8 cellular contexts compared by ENCODE assay signal in genomic region chr9:33289936-33290246, GRCh38. TPM values are rescaled to one million over a fixed set of nuclear protein-coding genes. Genes with fewer than 3 reads are reported as not detected.
DNase-seq lines count a peak whose midpoint lies in the region; ATAC-seq, FAIRE-seq and TF ChIP-seq lines count a peak whose summit lies in the region.

No MANE protein-coding gene starts in this region.

- H3K9me3 ChIP-seq in right lobe of liver, result no peaks in the 10 kb centered on the region

- no peaks in the 10 kb centered on the region for H3K27me3 ChIP-seq in right lobe of liver

- H3K36me3 Mint-ChIP-seq in HFFc6 (ENCODE audit: low read depth), result peaks cover 29% of the 10 kb centered on the region

- TF ChIP-seq CTCF in AG09309 (IDR thresholded peaks at IDR 0.05; ENCODE audit: control insufficient read depth, insufficient read depth, low read depth, low read length, missing control alignments) (no peak), HFFc6 (IDR thresholded peaks at IDR 0.05) (no peak), astrocyte of the spinal cord (IDR thresholded peaks at IDR 0.05; ENCODE audit: low read depth, low read length) (no peak), right lobe of liver (IDR thresholded peaks at IDR 0.05) (no peak)

- no peak for DNase-seq in AG09309 (ENCODE audit: low read depth)
- DNase-seq in HFFc6, result no peak
- DNase-seq in astrocyte of the spinal cord (ENCODE audit: low read depth, low spot score), result no peak
- DNase-seq in right lobe of liver, result no peak
- DNase-seq in NCI-H1436 treated with DMSO at 0.1 percent for 48 hours (lab: John Stamatoyannopoulos, UW), result no peak
- no peak for DNase-seq in NCI-H2081 treated with DMSO at 0.1 percent for 48 hours (lab: John Stamatoyannopoulos, UW)
- DNase-seq in RCC 7860 (ENCODE audit: low spot score), result no peak

- intact Hi-C loops in right lobe of liver (cut with DNase I), result no loop called here

- peak overlapping the region; percentile 99 to 100 (median 99) for H3K27ac ChIP-seq in right lobe of liver
- H3K27ac ChIP-seq in urinary bladder (ENCODE audit: low read depth), result peak overlapping the region; percentile 97

- peaks cover 8% of the 10 kb centered on the region for H3K27me3 Mint-ChIP-seq in HFFc6 (ENCODE audit: insufficient read depth)

- H3K27ac Mint-ChIP-seq in HFFc6, result peak overlapping the region; percentile 100

- 0% methylated on average over 14 of the region's 14 CpGs for WGBS in right lobe of liver (ENCODE audit: insufficient coverage, low coverage, low lambda C conversion rate, missing lambda C conversion rate)
- under 1% methylated on average over 14 of the region's 14 CpGs for WGBS in urinary bladder

- H3K4me3 ChIP-seq in AG09309 (ENCODE audit: control insufficient read depth, low read depth, low read length) (peak overlapping the region; percentile 82), astrocyte of the spinal cord (ENCODE audit: low read depth, low read length) (peak overlapping the region; percentile 86), right lobe of liver (peak overlapping the region; percentile 88 to 98 (median 97)), urinary bladder (ENCODE audit: low read depth, low read length) (peak overlapping the region; percentile 42)

- peak; percentile 18 to 44 (median 39) for ATAC-seq in right lobe of liver

- no peak for FAIRE-seq in RCC 7860 (lab: Jason Lieb, UNC)

- H3K4me1 ChIP-seq in right lobe of liver, result peaks cover 0 to 45% (median 17%) of the 10 kb centered on the region in 4 donors
- no peaks in the 10 kb centered on the region for H3K4me1 ChIP-seq in urinary bladder (ENCODE audit: insufficient read depth)

- in situ Hi-C loops in astrocyte of the spinal cord (cut with HindIII; ENCODE audit: low sequenced_read_pairs), result no loop called here

- no peaks in the 10 kb centered on the region for H3K9me3 Mint-ChIP-seq in HFFc6

- peak overlapping the region; percentile 99 for H3K4me3 Mint-ChIP-seq in HFFc6

- TF ChIP-seq POLR2A in right lobe of liver (IDR thresholded peaks at IDR 0.05), result no peak

- peaks cover 0 to 4% (median 1%) of the 10 kb centered on the region in 4 donors for H3K36me3 ChIP-seq in right lobe of liver
- no peaks in the 10 kb centered on the region for H3K36me3 ChIP-seq in urinary bladder (ENCODE audit: insufficient read depth)

- H3K4me1 Mint-ChIP-seq in HFFc6 (ENCODE audit: low read depth), result peaks cover 42% of the 10 kb centered on the region

RNA-seq across cellular contexts. Expression of gene NFX1, which starts 0.4 kb away (rescaled TPM):
- 10 to 100 TPM; 25.7 to 28.0 (median 27.8) TPM for total RNA-seq in HFFc6 (2021; fragmentation: NEBNext Ultra II Directional; extraction: Animal tissue kit (Norgen Biotek cat#: 25700))
- total RNA-seq in right lobe of liver, result 10 to 100 TPM; 22.6 to 29.2 (median 24.8) TPM
- 24.1 TPM for total RNA-seq in urinary bladder
- 21.9 TPM for polyA plus RNA-seq in urinary bladder

RNA-seq across cellular contexts. Expression of gene CHMP5, which starts 25.0 kb away (rescaled TPM):
- total RNA-seq in HFFc6 (2021; fragmentation: NEBNext Ultra II Directional; extraction: Animal tissue kit (Norgen Biotek cat#: 25700)), result 10 to 100 TPM; 75.5 to 90.2 (median 78.8) TPM
- total RNA-seq in right lobe of liver (10 to 100 TPM; 19.7 to 30.3 (median 26.0) TPM), urinary bladder (76.9 TPM)
- polyA plus RNA-seq in urinary bladder, result 79.6 TPM

RNA-seq across cellular contexts. Expression of gene BAG1, which starts 25.4 kb away (rescaled TPM):
- 10 to 100 TPM; 22.5 to 31.3 (median 27.6) TPM for total RNA-seq in HFFc6 (2021; fragmentation: NEBNext Ultra II Directional; extraction: Animal tissue kit (Norgen Biotek cat#: 25700))
- total RNA-seq in right lobe of liver (10 to 100 TPM; 28.8 to 42.6 (median 38.1) TPM), urinary bladder (46.8 TPM)
- 142 TPM for polyA plus RNA-seq in urinary bladder

RNA-seq across cellular contexts. Expression of gene SPINK4, which starts 49.9 kb away (rescaled TPM):
- not detected for total RNA-seq in HFFc6 (2021; fragmentation: NEBNext Ultra II Directional; extraction: Animal tissue kit (Norgen Biotek cat#: 25700))
- not detected for total RNA-seq in right lobe of liver
- total RNA-seq in urinary bladder, result not detected
- 2.6 TPM for polyA plus RNA-seq in urinary bladder

Comparison
In these comparisons a context has a peak if more than half of its experiments do, and no peak if none do; other contexts are left out.
1. H3K4me3 ChIP-seq: peak in every context shown above with its lines; median percentile 97 in right lobe of liver; 86 in astrocyte of the spinal cord; 82 in AG09309; 42 in urinary bladder.